Comparison of ENCODE assay signal across 8 cellular contexts in the genomic region with DNA sequence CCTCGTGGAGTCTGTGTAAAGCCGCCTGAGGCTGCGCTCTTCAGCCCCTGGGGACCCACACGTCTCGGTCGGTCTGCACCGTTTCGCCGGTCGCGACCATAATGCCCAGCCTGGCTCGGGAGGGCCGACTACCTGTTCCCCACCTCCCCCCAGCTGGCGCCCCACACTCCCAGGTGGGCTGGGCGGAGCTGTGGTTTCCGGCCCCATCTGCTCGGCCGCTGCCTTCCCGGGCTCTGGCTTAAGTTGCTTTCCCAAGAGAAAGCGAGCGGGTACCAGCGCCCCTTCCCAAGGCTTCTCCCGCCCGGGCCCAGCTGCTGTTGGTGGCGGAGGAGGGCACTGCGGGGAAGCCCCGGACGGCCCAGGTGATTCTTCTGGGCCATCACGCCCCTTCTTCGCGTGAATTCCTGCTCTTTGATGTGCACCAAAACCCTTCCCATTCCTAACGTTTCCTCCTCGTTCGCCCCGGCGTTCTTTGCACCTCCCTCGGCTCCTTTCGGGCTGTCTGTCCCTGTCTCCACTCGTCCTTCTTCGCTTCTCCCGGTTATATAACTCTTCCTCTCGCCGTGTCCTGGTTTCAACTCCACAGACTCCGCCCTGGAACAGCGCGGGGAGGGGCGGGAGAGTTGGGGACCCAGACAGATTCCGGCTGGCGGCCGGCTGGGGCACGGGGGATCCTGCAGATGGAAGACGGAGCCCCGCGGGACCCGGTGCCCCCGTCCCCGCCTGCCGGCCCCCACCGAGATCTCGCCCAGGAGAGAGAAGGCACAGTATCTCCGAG. TPM values are rescaled to one million over a fixed set of nuclear protein-coding genes. Genes with fewer than 3 reads are reported as not detected.
DNase-seq lines count a peak whose midpoint lies in the region; ATAC-seq and TF ChIP-seq lines count a peak whose summit lies in the region.

No MANE protein-coding gene starts in this region.

- H3K36me3 Mint-ChIP-seq in type B pancreatic cell: peaks cover 4% of the 10 kb centered on the region

- H3K9me3 Mint-ChIP-seq in type B pancreatic cell: no peaks in the 10 kb centered on the region

- no peaks in the 10 kb centered on the region for H3K9me3 ChIP-seq in Karpas-422 (ENCODE audit: low read length)
- no peaks in the 10 kb centered on the region for H3K9me3 ChIP-seq in mucosa of descending colon

- no peak for TF ChIP-seq CTCF in WI38 (IDR thresholded peaks at IDR 0.05; ENCODE audit: low read depth, low read length)
- TF ChIP-seq CTCF in mucosa of descending colon (IDR thresholded peaks at IDR 0.05): no peak
- TF ChIP-seq CTCF in type B pancreatic cell (conservative IDR thresholded peaks at IDR 0.05): no peak

- DNase-seq in DMS114 treated with DMSO at 0.1 percent for 48 hours (lab: John Stamatoyannopoulos, UW; ENCODE audit: unreplicated experiment) (peak; percentile 49), Karpas-422 (no peak), epithelial cell of prostate (ENCODE audit: low read depth, low spot score) (no peak), mucosa of descending colon (peak; percentile 86 to 89 (median 87)), type B pancreatic cell (ENCODE audit: extremely low spot score, unreplicated experiment) (no peak)

- no peaks in the 10 kb centered on the region for H4K20me1 ChIP-seq in Karpas-422 (ENCODE audit: insufficient read depth, low read depth, low read length)

- peaks cover 16% of the 10 kb centered on the region for H3K79me2 ChIP-seq in Karpas-422 (ENCODE audit: low read length)

- H3K27ac Mint-ChIP-seq in type B pancreatic cell: peak overlapping the region; percentile 100

- peaks cover 46% of the 10 kb centered on the region for H3K4me1 Mint-ChIP-seq in type B pancreatic cell (ENCODE audit: unreplicated experiment)

- ATAC-seq in GM19463 (IDR thresholded peaks at IDR 0.05; ENCODE audit: unreplicated experiment): peak; percentile 30
- ATAC-seq in mucosa of descending colon: peak; percentile 42
- no peak for ATAC-seq in GM19324 (IDR thresholded peaks at IDR 0.05; ENCODE audit: low FRiP score, unreplicated experiment)

- H3K9ac ChIP-seq in Karpas-422 (ENCODE audit: low read length): peak overlapping the region; percentile 91

- peak overlapping the region; percentile 100 for H3K4me3 Mint-ChIP-seq in type B pancreatic cell

- H3K27me3 ChIP-seq in Karpas-422 (ENCODE audit: low read length): no peaks in the 10 kb centered on the region

- H3K27me3 Mint-ChIP-seq in type B pancreatic cell: peaks cover 13% of the 10 kb centered on the region

- H3K27ac ChIP-seq in Karpas-422 (ENCODE audit: low read length) (peak overlapping the region; percentile 97), epithelial cell of prostate (peak overlapping the region; percentile 100)

- no peak overlapping the region for H2AFZ ChIP-seq in Karpas-422 (ENCODE audit: low read length)

- no peaks in the 10 kb centered on the region for H3K36me3 ChIP-seq in Karpas-422 (ENCODE audit: insufficient read depth, low read length)
- H3K36me3 ChIP-seq in mucosa of descending colon (ENCODE audit: low read depth): no peaks in the 10 kb centered on the region

- peaks cover 58% of the 10 kb centered on the region for H3K4me1 ChIP-seq in Karpas-422 (ENCODE audit: low read length)
- peaks cover 53% of the 10 kb centered on the region for H3K4me1 ChIP-seq in mucosa of descending colon (ENCODE audit: low read depth)

- no peaks in the 10 kb centered on the region for H3K9me2 ChIP-seq in Karpas-422 (replicated peaks; ENCODE audit: insufficient read depth, low read length)

- peak overlapping the region; percentile 97 for H3K4me2 ChIP-seq in Karpas-422 (ENCODE audit: low read depth, low read length, poor library complexity, severe bottlenecking)

- H3K4me3 ChIP-seq in Karpas-422 (ENCODE audit: low read length) (peak overlapping the region; percentile 81), WI38 (ENCODE audit: low read depth, low read length) (peak overlapping the region; percentile 79), mucosa of descending colon (peak overlapping the region; percentile 42)

- intact Hi-C loops in mucosa of descending colon (cut with DNase I, micrococcal nuclease): no loop called here

RNA-seq across cellular contexts. Expression of gene KDM6B, which starts 2.0 kb away (rescaled TPM):
- total RNA-seq in Karpas-422 (2014; rRNA removed; shearing (Covaris generic); ENCODE audit: low replicate concordance): 11.9 and 34.6 TPM in 2 replicates
- total RNA-seq in mucosa of descending colon: 10 to 100 TPM; 44.3 to 73.6 (median 54.6) TPM
- total RNA-seq in type B pancreatic cell (ENCODE audit: low replicate concordance): 69.1 and 85.1 TPM in 2 replicates

RNA-seq across cellular contexts. Expression of gene TMEM88, which starts 18.9 kb away (rescaled TPM):
- 0.69 and 1.4 TPM in 2 replicates for total RNA-seq in Karpas-422 (2014; rRNA removed; shearing (Covaris generic); ENCODE audit: low replicate concordance)
- total RNA-seq in mucosa of descending colon (1 to 10 TPM; 3.5 to 8.5 (median 6.9) TPM), type B pancreatic cell (ENCODE audit: low replicate concordance) (4.5 and 10.2 TPM in 2 replicates)

RNA-seq across cellular contexts. Expression of gene NAA38, which starts 21.4 kb away (rescaled TPM):
- 313 and 321 TPM in 2 replicates for total RNA-seq in Karpas-422 (2014; rRNA removed; shearing (Covaris generic); ENCODE audit: low replicate concordance)
- 10 to 100 TPM; 51.2 to 73.5 (median 58.2) TPM for total RNA-seq in mucosa of descending colon
- total RNA-seq in type B pancreatic cell (ENCODE audit: low replicate concordance): 43.6 and 64.9 TPM in 2 replicates

RNA-seq across cellular contexts. Expression of gene CYB5D1, which starts 21.8 kb away (rescaled TPM):
- total RNA-seq in Karpas-422 (2014; rRNA removed; shearing (Covaris generic); ENCODE audit: low replicate concordance): 8.5 and 10.9 TPM in 2 replicates
- total RNA-seq in mucosa of descending colon: 10 to 100 TPM; 11.5 to 17.0 (median 12.2) TPM
- 16.6 and 17.9 TPM in 2 replicates for total RNA-seq in type B pancreatic cell (ENCODE audit: low replicate concordance)

RNA-seq across cellular contexts. Expression of gene CHD3, which starts 52.6 kb away (rescaled TPM):
- 191 and 346 TPM in 2 replicates for total RNA-seq in Karpas-422 (2014; rRNA removed; shearing (Covaris generic); ENCODE audit: low replicate concordance)
- total RNA-seq in mucosa of descending colon (100 to 1,000 TPM in 1 of 3 donors, 10 to 100 TPM in 2; 52.7 to 151 (median 56.5) TPM), type B pancreatic cell (ENCODE audit: low replicate concordance) (170 and 172 TPM in 2 replicates)

Comparison
In these comparisons a context has a peak if more than half of its experiments do, and no peak if none do; other contexts are left out.
1. DNase-seq: peak in DMS114 treated with DMSO at 0.1 percent for 48 hours (single experiment) and mucosa of descending colon (3 of 3); none in Karpas-422 (single experiment), epithelial cell of prostate (single experiment) and type B pancreatic cell (single experiment).
2. Peak in every context shown above with its lines, with median percentiles within 50 percentile points of each other: H3K4me3 ChIP-seq.